1 cellular context compared by ENCODE assay signal in the genomic region with DNA sequence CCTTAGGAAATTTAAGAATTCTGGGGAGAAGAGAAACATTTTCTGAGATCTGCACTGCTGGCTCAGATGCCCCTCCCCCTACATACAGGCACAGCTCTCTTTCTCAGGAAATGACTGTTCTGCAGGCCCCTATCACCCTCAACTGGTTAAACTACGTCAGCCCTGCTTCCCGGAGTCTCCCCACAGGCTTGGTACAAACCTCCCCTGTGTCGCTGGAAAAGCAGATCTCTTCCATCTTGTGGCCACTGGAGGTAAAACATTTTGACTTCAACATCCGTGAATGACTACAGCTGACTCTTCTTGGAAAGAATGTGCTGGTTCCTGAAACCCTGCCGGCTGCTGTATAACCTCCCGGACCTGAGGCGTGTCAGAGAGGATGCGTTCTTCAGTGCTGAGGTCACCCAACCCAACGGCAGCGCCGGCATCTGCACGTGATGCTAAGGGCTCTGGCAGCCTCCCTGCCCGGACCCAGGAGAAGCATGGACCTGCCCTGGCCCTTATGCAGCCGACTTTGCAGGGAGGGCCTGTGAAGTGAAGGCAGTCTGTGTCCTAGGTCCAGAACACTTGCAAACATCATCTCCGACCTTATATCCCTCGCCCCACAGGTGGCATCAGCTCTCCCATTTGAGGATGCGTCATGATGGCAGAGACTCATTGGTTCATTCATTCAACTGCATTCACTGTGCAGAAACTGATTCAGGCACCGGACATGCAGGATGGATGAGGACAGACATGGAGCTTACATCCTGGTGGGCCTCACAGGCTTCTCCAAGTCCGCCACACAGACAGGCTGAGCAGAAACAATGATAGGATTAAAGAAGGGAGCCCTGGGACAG.
TF ChIP-seq lines count a peak whose summit lies in the region.

No MANE protein-coding gene starts in this region.

TF ChIP-seq in GM12878, 131 proteins besides CTCF, POLR2A, EP300 and RAD21 (continued from another document and continues in another):
- TF ChIP-seq, protein P1, sequence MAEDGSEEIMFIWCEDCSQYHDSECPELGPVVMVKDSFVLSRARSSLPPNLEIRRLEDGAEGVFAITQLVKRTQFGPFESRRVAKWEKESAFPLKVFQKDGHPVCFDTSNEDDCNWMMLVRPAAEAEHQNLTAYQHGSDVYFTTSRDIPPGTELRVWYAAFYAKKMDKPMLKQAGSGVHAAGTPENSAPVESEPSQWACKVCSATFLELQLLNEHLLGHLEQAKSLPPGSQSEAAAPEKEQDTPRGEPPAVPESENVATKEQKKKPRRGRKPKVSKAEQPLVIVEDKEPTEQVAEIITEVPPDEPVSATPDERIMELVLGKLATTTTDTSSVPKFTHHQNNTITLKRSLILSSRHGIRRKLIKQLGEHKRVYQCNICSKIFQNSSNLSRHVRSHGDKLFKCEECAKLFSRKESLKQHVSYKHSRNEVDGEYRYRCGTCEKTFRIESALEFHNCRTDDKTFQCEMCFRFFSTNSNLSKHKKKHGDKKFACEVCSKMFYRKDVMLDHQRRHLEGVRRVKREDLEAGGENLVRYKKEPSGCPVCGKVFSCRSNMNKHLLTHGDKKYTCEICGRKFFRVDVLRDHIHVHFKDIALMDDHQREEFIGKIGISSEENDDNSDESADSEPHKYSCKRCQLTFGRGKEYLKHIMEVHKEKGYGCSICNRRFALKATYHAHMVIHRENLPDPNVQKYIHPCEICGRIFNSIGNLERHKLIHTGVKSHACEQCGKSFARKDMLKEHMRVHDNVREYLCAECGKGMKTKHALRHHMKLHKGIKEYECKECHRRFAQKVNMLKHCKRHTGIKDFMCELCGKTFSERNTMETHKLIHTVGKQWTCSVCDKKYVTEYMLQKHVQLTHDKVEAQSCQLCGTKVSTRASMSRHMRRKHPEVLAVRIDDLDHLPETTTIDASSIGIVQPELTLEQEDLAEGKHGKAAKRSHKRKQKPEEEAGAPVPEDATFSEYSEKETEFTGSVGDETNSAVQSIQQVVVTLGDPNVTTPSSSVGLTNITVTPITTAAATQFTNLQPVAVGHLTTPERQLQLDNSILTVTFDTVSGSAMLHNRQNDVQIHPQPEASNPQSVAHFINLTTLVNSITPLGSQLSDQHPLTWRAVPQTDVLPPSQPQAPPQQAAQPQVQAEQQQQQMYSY (CRISPR knock-in tag; IDR thresholded peaks at IDR 0.05): no peak
- TF ChIP-seq SRF (IDR thresholded peaks at IDR 0.05; ENCODE audit: low read depth in 2 of 2, low read length in 2 of 2): no peak
- TF ChIP-seq NR2C1 (IDR thresholded peaks at IDR 0.05): no peak
- TF ChIP-seq ZNF207 (IDR thresholded peaks at IDR 0.05; ENCODE audit: borderline replicate concordance): no peak
- no peak for TF ChIP-seq SMARCA5 (IDR thresholded peaks at IDR 0.05)
- no peak for TF ChIP-seq ZNF384 (IDR thresholded peaks at IDR 0.05; ENCODE audit: borderline replicate concordance, low read depth, low read length)
- TF ChIP-seq, protein P2, sequence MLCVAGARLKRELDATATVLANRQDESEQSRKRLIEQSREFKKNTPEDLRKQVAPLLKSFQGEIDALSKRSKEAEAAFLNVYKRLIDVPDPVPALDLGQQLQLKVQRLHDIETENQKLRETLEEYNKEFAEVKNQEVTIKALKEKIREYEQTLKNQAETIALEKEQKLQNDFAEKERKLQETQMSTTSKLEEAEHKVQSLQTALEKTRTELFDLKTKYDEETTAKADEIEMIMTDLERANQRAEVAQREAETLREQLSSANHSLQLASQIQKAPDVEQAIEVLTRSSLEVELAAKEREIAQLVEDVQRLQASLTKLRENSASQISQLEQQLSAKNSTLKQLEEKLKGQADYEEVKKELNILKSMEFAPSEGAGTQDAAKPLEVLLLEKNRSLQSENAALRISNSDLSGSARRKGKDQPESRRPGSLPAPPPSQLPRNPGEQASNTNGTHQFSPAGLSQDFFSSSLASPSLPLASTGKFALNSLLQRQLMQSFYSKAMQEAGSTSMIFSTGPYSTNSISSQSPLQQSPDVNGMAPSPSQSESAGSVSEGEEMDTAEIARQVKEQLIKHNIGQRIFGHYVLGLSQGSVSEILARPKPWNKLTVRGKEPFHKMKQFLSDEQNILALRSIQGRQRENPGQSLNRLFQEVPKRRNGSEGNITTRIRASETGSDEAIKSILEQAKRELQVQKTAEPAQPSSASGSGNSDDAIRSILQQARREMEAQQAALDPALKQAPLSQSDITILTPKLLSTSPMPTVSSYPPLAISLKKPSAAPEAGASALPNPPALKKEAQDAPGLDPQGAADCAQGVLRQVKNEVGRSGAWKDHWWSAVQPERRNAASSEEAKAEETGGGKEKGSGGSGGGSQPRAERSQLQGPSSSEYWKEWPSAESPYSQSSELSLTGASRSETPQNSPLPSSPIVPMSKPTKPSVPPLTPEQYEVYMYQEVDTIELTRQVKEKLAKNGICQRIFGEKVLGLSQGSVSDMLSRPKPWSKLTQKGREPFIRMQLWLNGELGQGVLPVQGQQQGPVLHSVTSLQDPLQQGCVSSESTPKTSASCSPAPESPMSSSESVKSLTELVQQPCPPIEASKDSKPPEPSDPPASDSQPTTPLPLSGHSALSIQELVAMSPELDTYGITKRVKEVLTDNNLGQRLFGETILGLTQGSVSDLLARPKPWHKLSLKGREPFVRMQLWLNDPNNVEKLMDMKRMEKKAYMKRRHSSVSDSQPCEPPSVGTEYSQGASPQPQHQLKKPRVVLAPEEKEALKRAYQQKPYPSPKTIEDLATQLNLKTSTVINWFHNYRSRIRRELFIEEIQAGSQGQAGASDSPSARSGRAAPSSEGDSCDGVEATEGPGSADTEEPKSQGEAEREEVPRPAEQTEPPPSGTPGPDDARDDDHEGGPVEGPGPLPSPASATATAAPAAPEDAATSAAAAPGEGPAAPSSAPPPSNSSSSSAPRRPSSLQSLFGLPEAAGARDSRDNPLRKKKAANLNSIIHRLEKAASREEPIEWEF (IDR thresholded peaks at IDR 0.05; ENCODE audit: insufficient replicate concordance, low read depth, low read length): no peak
- no peak for TF ChIP-seq SMAD5 (IDR thresholded peaks at IDR 0.05; ENCODE audit: low read depth)
- no peak for TF ChIP-seq RFX5 (IDR thresholded peaks at IDR 0.05; ENCODE audit: low read depth, low read length)
- TF ChIP-seq CREB1 (IDR thresholded peaks at IDR 0.05; ENCODE audit: low read depth): 0 out of 2 replicates have a peak, but pooled peaks have one; percentile 68
- TF ChIP-seq MTA3 (IDR thresholded peaks at IDR 0.05; ENCODE audit: borderline replicate concordance, low read length): no peak
- TF ChIP-seq, protein P3, sequence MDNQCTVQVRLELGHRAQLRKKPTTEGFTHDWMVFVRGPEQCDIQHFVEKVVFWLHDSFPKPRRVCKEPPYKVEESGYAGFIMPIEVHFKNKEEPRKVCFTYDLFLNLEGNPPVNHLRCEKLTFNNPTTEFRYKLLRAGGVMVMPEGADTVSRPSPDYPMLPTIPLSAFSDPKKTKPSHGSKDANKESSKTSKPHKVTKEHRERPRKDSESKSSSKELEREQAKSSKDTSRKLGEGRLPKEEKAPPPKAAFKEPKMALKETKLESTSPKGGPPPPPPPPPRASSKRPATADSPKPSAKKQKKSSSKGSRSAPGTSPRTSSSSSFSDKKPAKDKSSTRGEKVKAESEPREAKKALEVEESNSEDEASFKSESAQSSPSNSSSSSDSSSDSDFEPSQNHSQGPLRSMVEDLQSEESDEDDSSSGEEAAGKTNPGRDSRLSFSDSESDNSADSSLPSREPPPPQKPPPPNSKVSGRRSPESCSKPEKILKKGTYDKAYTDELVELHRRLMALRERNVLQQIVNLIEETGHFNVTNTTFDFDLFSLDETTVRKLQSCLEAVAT (IDR thresholded peaks at IDR 0.05): no peak
- TF ChIP-seq POU2F2 (IDR thresholded peaks at IDR 0.05; ENCODE audit: borderline replicate concordance, low read depth, low read length): no peak
- no peak for TF ChIP-seq ZBTB11 (CRISPR knock-in tag; IDR thresholded peaks at IDR 0.05)
- TF ChIP-seq ETV6 (conservative IDR thresholded peaks at IDR 0.05 in 1 of 2, IDR thresholded peaks at IDR 0.05 in 1 of 2; ENCODE audit: borderline replicate concordance in 1 of 2, low read depth in 1 of 2): peak in 1 of 2 experiments; percentile 39; a peak in 1 of 4 replicates
- peak; percentile 70 for TF ChIP-seq ATF2 (IDR thresholded peaks at IDR 0.05; ENCODE audit: low read length)
- TF ChIP-seq, protein P4, sequence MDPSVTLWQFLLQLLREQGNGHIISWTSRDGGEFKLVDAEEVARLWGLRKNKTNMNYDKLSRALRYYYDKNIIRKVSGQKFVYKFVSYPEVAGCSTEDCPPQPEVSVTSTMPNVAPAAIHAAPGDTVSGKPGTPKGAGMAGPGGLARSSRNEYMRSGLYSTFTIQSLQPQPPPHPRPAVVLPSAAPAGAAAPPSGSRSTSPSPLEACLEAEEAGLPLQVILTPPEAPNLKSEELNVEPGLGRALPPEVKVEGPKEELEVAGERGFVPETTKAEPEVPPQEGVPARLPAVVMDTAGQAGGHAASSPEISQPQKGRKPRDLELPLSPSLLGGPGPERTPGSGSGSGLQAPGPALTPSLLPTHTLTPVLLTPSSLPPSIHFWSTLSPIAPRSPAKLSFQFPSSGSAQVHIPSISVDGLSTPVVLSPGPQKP (IDR thresholded peaks at IDR 0.05; ENCODE audit: low read depth, low read length): no peak
- no peak for TF ChIP-seq RELB (IDR thresholded peaks at IDR 0.05; ENCODE audit: low read depth)
- no peak for TF ChIP-seq PML (IDR thresholded peaks at IDR 0.05; ENCODE audit: low read length)
- no peak for TF ChIP-seq CBX3 (IDR thresholded peaks at IDR 0.05; ENCODE audit: borderline replicate concordance, low read depth)
- peak; percentile 35; the same call in 1 of the 2 replicates for TF ChIP-seq SMC3 (IDR thresholded peaks at IDR 0.05; ENCODE audit: borderline replicate concordance, low read length)
- no peak for TF ChIP-seq PAX5 (IDR thresholded peaks at IDR 0.05; ENCODE audit: borderline replicate concordance, low read depth, low read length)
- no peak for TF ChIP-seq BCL3 (IDR thresholded peaks at IDR 0.05; ENCODE audit: borderline replicate concordance, insufficient read depth, low read depth, low read length, poor library complexity, severe bottlenecking)
- TF ChIP-seq IKZF1 (conservative IDR thresholded peaks at IDR 0.05): peak; percentile 44; the same call in 1 of the 2 replicates
- TF ChIP-seq IKZF2 (IDR thresholded peaks at IDR 0.05): peak; percentile 58 to 63
